ENCODE assay signal across 19 cellular contexts in genomic region chr1:221689138-221689537, GRCh38. TPM values are rescaled to one million over a fixed set of nuclear protein-coding genes. Genes with fewer than 3 reads are reported as not detected.
A peak's percentile ranks its signal among the peaks of the same experiment; 100 is the strongest.
DNase-seq lines count a peak whose midpoint lies in the region; ATAC-seq and TF ChIP-seq lines count a peak whose summit lies in the region.
"Had no signal": no experiment of that assay in that cellular context is flagged by ENCODE, and none has a peak within 500 bp of the region (broad histone marks: within the 10 kb centered on the region; RNA-seq: fewer than 3 reads in every experiment).

No MANE protein-coding gene starts in this region.

- H3K4me3 Mint-ChIP-seq in CD4-positive, alpha-beta T cell: no peak overlapping the region
- H3K4me3 Mint-ChIP-seq: activated T-cell treated with anti-CD3 and anti-CD28 coated beads, Interleukin-2, amount 50 U/mL, for 4 hours; nephron had no signal

- peak overlapping the region; percentile 74 for H3K27ac Mint-ChIP-seq in CD4-positive, alpha-beta T cell
- H3K27ac Mint-ChIP-seq: nephron had no signal

- H3K9me3 ChIP-seq in CD4-positive, alpha-beta T cell (ENCODE audit: control insufficient read depth, low read length): peaks cover 7% of the 10 kb centered on the region
- H3K9me3 ChIP-seq in lower lobe of right lung: peaks cover 5% of the 10 kb centered on the region

- H3K36me3 ChIP-seq in lower lobe of right lung: no peaks in the 10 kb centered on the region
- H3K36me3 ChIP-seq: Peyer's patch had no signal

- no peaks in the 10 kb centered on the region for H3K27me3 ChIP-seq in CD4-positive, alpha-beta T cell (ENCODE audit: control insufficient read depth, insufficient read depth, low read length)
- no peaks in the 10 kb centered on the region for H3K27me3 ChIP-seq in lower lobe of right lung (ENCODE audit: low read depth)
- H3K27me3 ChIP-seq: Peyer's patch had no signal

- peaks cover 3% of the 10 kb centered on the region for H3K4me1 Mint-ChIP-seq in CD4-positive, alpha-beta T cell (ENCODE audit: low read depth)
- H3K4me1 Mint-ChIP-seq: nephron had no signal

- H3K36me3 Mint-ChIP-seq in CD4-positive, alpha-beta T cell (ENCODE audit: low read depth): no peaks in the 10 kb centered on the region

- H3K27ac ChIP-seq in CD4-positive, alpha-beta T cell (ENCODE audit: low read depth, low read length): no peak overlapping the region
- H3K27ac ChIP-seq in lower lobe of right lung: no peak overlapping the region
- H3K27ac ChIP-seq: GM23248 had no signal

- POLR2A ChIA-PET in CD4-positive, alpha-beta T cell (lab: Charles Lee): interaction anchor here (1.0 to 2.2 kb wide), 3 partner anchors 9 to 52 kb away, joined by 4 to 13 read pairs (median 5); partner anchors contain the start of gene DUSP10

- TF ChIP-seq CTCF in CD4-positive, alpha-beta T cell (IDR thresholded peaks at IDR 0.05): no peak
- no peak for TF ChIP-seq CTCF in lower lobe of right lung (IDR thresholded peaks at IDR 0.05)

- in situ Hi-C loops in KBM-7 (cut with MboI; ENCODE audit: low pct_unique_long_range_greater_than_20kb, low sequenced_read_pairs): no loop called here

- peaks cover 2% of the 10 kb centered on the region for H3K9me3 Mint-ChIP-seq in CD4-positive, alpha-beta T cell

- intact Hi-C loops in CD4-positive, alpha-beta T cell (cut with DNase I, micrococcal nuclease): no loop called here
- intact Hi-C loops in lower lobe of right lung (cut with DNase I): no loop called here
- intact Hi-C loops in left colon (cut with DNase I, micrococcal nuclease): no loop called here

- CTCF ChIA-PET in CD4-positive, alpha-beta T cell (lab: Charles Lee): no interaction called here

- DNase-seq in CD4-positive, alpha-beta T cell: no peak
- DNase-seq in HPDE6-E6E7 (ENCODE audit: extremely low spot score) (peak; percentile 21), T-helper 22 cell (ENCODE audit: low read depth) (peak; percentile 5), lower lobe of right lung (no peak), left colon (no peak), KBM-7 (no peak)
- DNase-seq: activated CD4-positive, CD25-positive, alpha-beta regulatory T cell treated with anti-CD3 and anti-CD28 coated beads, Interleukin-2, amount 50 U/mL, for 72 hours; activated T-cell treated with anti-CD3 and anti-CD28 coated beads, Interleukin-2, amount 50 U/mL, for 4 hours; AML-193; DMS53; GM23248; NCI-H2081 treated with DMSO at 0.1 percent for 48 hours; NCI-H526 treated with DMSO at 0.1 percent for 48 hours; Peyer's patch; stimulated activated CD4-positive, alpha-beta T cell treated with anti-CD3 and anti-CD28 coated beads, Interleukin-15, amount 100 ng/mL, for 24 hours; substantia nigra had no signal

- H3K27me3 Mint-ChIP-seq in CD4-positive, alpha-beta T cell: no peaks in the 10 kb centered on the region

- no peaks in the 10 kb centered on the region for H3K4me1 ChIP-seq in lower lobe of right lung
- H3K4me1 ChIP-seq: Peyer's patch had no signal

- H3K4me3 ChIP-seq in lower lobe of right lung: no peak overlapping the region
- H3K4me3 ChIP-seq: GM23248, Peyer's patch had no signal

- ATAC-seq in CD4-positive, alpha-beta T cell (ENCODE audit: poor library complexity): peak; percentile 54
- ATAC-seq in lower lobe of right lung (peak; percentile 18 to 51), left colon (no peak), GM21528 (IDR thresholded peaks at IDR 0.05; ENCODE audit: low FRiP score, unreplicated experiment) (no peak), HG03175 (IDR thresholded peaks at IDR 0.05; ENCODE audit: unreplicated experiment) (no peak)

RNA-seq across cellular contexts. Expression of gene DUSP10, which starts 52.8 kb away (rescaled TPM):
- total RNA-seq in CD4-positive, alpha-beta T cell: 10 to 100 TPM; 66.9 to 70.9 TPM
- 8.7 TPM for total RNA-seq in lower lobe of right lung
- total RNA-seq in left colon: 1 to 10 TPM; 3.3 to 5.2 TPM

Comparison
In these comparisons a context has a peak if more than half of its experiments do, and no peak if none do; other contexts are left out.
1. ATAC-seq: peak in CD4-positive, alpha-beta T cell (single experiment) and lower lobe of right lung (2 of 2); none in left colon (single experiment), GM21528 (single experiment) and HG03175 (single experiment).
2. DNase-seq: peak in HPDE6-E6E7 (single experiment) and T-helper 22 cell (single experiment); none in CD4-positive, alpha-beta T cell (0 of 10), lower lobe of right lung (single experiment), left colon (0 of 2) and KBM-7 (single experiment).